ENCODE assay signal across 22 cellular contexts in the genomic region with DNA sequence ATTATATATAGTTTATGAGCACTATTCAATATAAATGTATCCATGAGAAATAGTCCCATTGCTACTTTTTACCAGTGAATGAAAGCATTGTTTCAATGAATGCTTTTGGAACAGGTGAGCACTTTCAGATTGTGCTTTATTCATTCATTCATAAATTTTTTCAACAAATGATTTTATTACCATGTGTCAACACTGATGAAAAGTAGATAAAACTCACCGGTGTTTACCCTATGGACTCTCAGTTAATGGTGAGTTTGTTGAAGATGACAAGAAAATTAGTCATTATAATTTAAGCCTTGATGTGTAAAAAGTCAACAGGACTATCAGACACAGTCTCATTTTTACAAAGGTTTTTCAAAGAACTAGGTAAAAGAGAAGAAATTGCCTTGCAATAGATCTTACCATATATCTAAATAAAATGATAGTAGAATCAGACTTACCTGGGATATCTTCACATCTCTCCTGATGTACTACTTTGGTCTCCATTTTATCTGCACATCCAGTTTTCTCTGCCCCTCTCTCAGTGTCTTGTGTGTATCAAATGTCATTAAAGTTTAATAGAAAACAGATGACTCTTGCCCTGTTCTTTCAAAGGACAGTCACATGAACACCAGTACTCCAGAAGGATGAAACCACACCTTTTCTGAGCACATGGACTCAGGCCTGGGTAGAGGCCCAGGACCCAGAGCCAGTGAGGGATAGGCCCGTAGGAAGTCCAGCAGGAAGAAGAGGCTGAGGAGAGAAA.
DNase-seq lines count a peak whose midpoint lies in the region; ATAC-seq, FAIRE-seq and TF ChIP-seq lines count a peak whose summit lies in the region.
"Had no signal": no experiment of that assay in that cellular context is flagged by ENCODE, and none has a peak within 500 bp of the region (broad histone marks: within the 10 kb centered on the region; RNA-seq: fewer than 3 reads in every experiment).

No MANE protein-coding gene starts in this region.

- peak overlapping the region; percentile 6 for H3K27ac Mint-ChIP-seq in nephron progenitor cell
- H3K27ac Mint-ChIP-seq: CD8-positive, alpha-beta memory T cell had no signal

- H3K9ac ChIP-seq in SK-N-SH: no peak overlapping the region

- no peaks in the 10 kb centered on the region for H3K9me2 ChIP-seq in SK-N-SH

- H3K27ac ChIP-seq in C4-2B (peak overlapping the region; percentile 22), SK-N-SH (ENCODE audit: low read depth in 2 of 2, low read length in 1 of 2) (peak overlapping the region in 1 of 2 experiments; percentile 72; a peak in 2 of 4 replicates)

- no peak overlapping the region for H3K4me3 Mint-ChIP-seq in nephron progenitor cell
- H3K4me3 Mint-ChIP-seq: CD8-positive, alpha-beta memory T cell had no signal

- CTCF ChIA-PET in SK-N-SH (lab: Yijun Ruan, JAX): no interaction called here
- CTCF ChIA-PET in HEK293T (lab: Yijun Ruan, JAX): no interaction called here

- no peaks in the 10 kb centered on the region for H3K9me3 Mint-ChIP-seq in nephron progenitor cell
- H3K9me3 Mint-ChIP-seq: CD8-positive, alpha-beta memory T cell had no signal

- H3K4me1 Mint-ChIP-seq in nephron progenitor cell: peaks cover 5% of the 10 kb centered on the region
- H3K4me1 Mint-ChIP-seq: CD8-positive, alpha-beta memory T cell had no signal

- TF ChIP-seq EP300 in SK-N-SH (IDR thresholded peaks at IDR 0.05; ENCODE audit: borderline replicate concordance in 1 of 2, low read depth in 1 of 2, low read length in 1 of 2): peak in 1 of 2 experiments; percentile 72; a peak in 2 of 4 replicates

- H3K4me2 ChIP-seq in SK-N-SH: no peak overlapping the region

- no peaks in the 10 kb centered on the region for H3K27me3 Mint-ChIP-seq in nephron progenitor cell (ENCODE audit: low read depth, poor library complexity)

- ATAC-seq in GM19395 (IDR thresholded peaks at IDR 0.05; ENCODE audit: unreplicated experiment): no peak
- ATAC-seq: GM12878 had no signal

- FAIRE-seq in H54 (lab: Jason Lieb, UNC): no peak
- FAIRE-seq: GM12878 had no signal

- POLR2A ChIA-PET in SK-N-SH (lab: Yijun Ruan, JAX): no interaction called here
- POLR2A ChIA-PET in HEK293T (lab: Yijun Ruan, JAX): no interaction called here

- no peak overlapping the region for H3K4me3 ChIP-seq in SK-N-SH (ENCODE audit: low read depth in 2 of 2, low read length in 1 of 2)
- H3K4me3 ChIP-seq: GM12878 had no signal

- 59% methylated on average over 2 of the region's 2 CpGs for WGBS in SK-N-SH (ENCODE audit: low lambda C conversion rate)

- no peaks in the 10 kb centered on the region for H3K36me3 Mint-ChIP-seq in nephron progenitor cell (ENCODE audit: low read depth)
- H3K36me3 Mint-ChIP-seq: CD8-positive, alpha-beta memory T cell had no signal

- H3F3A ChIP-seq in SK-N-SH (replicated peaks; ENCODE audit: insufficient read depth): no peaks in the 10 kb centered on the region

- peaks cover 0 to 14% of the 10 kb centered on the region in 2 experiments; a peak in 2 of 4 replicates for H3K4me1 ChIP-seq in SK-N-SH (ENCODE audit: control insufficient read depth in 1 of 2, insufficient read depth in 2 of 2, low read depth in 1 of 2, low read length in 1 of 2)

- no peaks in the 10 kb centered on the region for H3K79me2 ChIP-seq in SK-N-SH (ENCODE audit: insufficient read depth)

- peak; percentile 69 to 72 for DNase-seq in NCI-H526 (lab: John Stamatoyannopoulos, UW)
- DNase-seq in SK-N-SH: peak; percentile 17
- no peak for DNase-seq in nephron progenitor cell
- DNase-seq in H54 (ENCODE audit: insufficient read length, low spot score): no peak
- DNase-seq in iPS-NIHi11 (ENCODE audit: low spot score): no peak
- no peak for DNase-seq in HEK293T (ENCODE audit: extremely low spot score)
- DNase-seq: 8988T; C1 segment of cervical spinal cord; CD8-positive, alpha-beta memory T cell; DND-41; GOT3; KG1; NCI-H1092 treated with DMSO at 0.1 percent for 48 hours; NCI-H1436 treated with DMSO at 0.1 percent for 48 hours; NCI-H1930; NCI-H2227 treated with DMSO at 0.1 percent for 48 hours; NCI-H510A; OCI-M1; Right ventricle myocardium superior had no signal

- no peaks in the 10 kb centered on the region for H4K20me1 ChIP-seq in SK-N-SH (ENCODE audit: insufficient read depth)

- TF ChIP-seq CTCF in C4-2B (conservative IDR thresholded peaks at IDR 0.05) (no peak), SK-N-SH (IDR thresholded peaks at IDR 0.05) (no peak), nephron progenitor cell (IDR thresholded peaks at IDR 0.05) (no peak)

- no peak for TF ChIP-seq POLR2A in H54 (IDR thresholded peaks at IDR 0.05; ENCODE audit: low read depth, low read length)

- TF ChIP-seq RAD21 in SK-N-SH (IDR thresholded peaks at IDR 0.05; ENCODE audit: low read length): peak; percentile 21

- H2AFZ ChIP-seq in SK-N-SH (ENCODE audit: low read depth): no peak overlapping the region; the same call in 1 of the 2 replicates

- H3K9me3 ChIP-seq in SK-N-SH: no peaks in the 10 kb centered on the region

- no peaks in the 10 kb centered on the region for H3K27me3 ChIP-seq in SK-N-SH (ENCODE audit: insufficient read depth)

- H3K36me3 ChIP-seq in SK-N-SH (replicated peaks in 1 of 2; ENCODE audit: control insufficient read depth in 1 of 2, insufficient read depth in 2 of 2, low read length in 1 of 2): no peaks in the 10 kb centered on the region

TF ChIP-seq in SK-N-SH, 30 proteins besides CTCF, POLR2A, EP300 and RAD21:
- TF ChIP-seq RXRA (IDR thresholded peaks at IDR 0.05; ENCODE audit: borderline replicate concordance, low read depth) (no peak), GATA2 (CRISPR knock-in tag; IDR thresholded peaks at IDR 0.05) (peak; percentile 68), TCF12 (IDR thresholded peaks at IDR 0.05) (peak; percentile 64), JUND (IDR thresholded peaks at IDR 0.05) (no peak), MXI1 (IDR thresholded peaks at IDR 0.05; ENCODE audit: low read depth, low read length) (peak; percentile 57; the same call in 1 of the 2 replicates), TEAD4 (IDR thresholded peaks at IDR 0.05; ENCODE audit: borderline replicate concordance, insufficient read depth) (no peak), NRF1 (IDR thresholded peaks at IDR 0.05; ENCODE audit: low read depth, low read length) (no peak), TAF1 (IDR thresholded peaks at IDR 0.05; ENCODE audit: borderline replicate concordance, low read depth, low read length) (no peak)
- TF ChIP-seq, protein P1, sequence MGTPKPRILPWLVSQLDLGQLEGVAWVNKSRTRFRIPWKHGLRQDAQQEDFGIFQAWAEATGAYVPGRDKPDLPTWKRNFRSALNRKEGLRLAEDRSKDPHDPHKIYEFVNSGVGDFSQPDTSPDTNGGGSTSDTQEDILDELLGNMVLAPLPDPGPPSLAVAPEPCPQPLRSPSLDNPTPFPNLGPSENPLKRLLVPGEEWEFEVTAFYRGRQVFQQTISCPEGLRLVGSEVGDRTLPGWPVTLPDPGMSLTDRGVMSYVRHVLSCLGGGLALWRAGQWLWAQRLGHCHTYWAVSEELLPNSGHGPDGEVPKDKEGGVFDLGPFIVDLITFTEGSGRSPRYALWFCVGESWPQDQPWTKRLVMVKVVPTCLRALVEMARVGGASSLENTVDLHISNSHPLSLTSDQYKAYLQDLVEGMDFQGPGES (IDR thresholded peaks at IDR 0.05; ENCODE audit: low read depth, low read length): no peak
- TF ChIP-seq, protein P2, sequence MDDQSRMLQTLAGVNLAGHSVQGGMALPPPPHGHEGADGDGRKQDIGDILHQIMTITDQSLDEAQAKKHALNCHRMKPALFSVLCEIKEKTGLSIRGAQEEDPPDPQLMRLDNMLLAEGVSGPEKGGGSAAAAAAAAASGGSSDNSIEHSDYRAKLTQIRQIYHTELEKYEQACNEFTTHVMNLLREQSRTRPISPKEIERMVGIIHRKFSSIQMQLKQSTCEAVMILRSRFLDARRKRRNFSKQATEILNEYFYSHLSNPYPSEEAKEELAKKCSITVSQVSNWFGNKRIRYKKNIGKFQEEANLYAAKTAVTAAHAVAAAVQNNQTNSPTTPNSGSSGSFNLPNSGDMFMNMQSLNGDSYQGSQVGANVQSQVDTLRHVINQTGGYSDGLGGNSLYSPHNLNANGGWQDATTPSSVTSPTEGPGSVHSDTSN (IDR thresholded peaks at IDR 0.05): no peak

TF ChIP-seq in HEK293T, 16 proteins besides CTCF, POLR2A, EP300 and RAD21:
- no peak for TF ChIP-seq FOXM1 (IDR thresholded peaks at IDR 0.05; ENCODE audit: borderline replicate concordance)
- TF ChIP-seq FOXA1 (IDR thresholded peaks at IDR 0.05): no peak
- no peak for TF ChIP-seq SUZ12 (IDR thresholded peaks at IDR 0.05)
- TF ChIP-seq ZNF384 (IDR thresholded peaks at IDR 0.05): no peak
- no peak for TF ChIP-seq FOXK2 (IDR thresholded peaks at IDR 0.05)
- TF ChIP-seq, protein P3, sequence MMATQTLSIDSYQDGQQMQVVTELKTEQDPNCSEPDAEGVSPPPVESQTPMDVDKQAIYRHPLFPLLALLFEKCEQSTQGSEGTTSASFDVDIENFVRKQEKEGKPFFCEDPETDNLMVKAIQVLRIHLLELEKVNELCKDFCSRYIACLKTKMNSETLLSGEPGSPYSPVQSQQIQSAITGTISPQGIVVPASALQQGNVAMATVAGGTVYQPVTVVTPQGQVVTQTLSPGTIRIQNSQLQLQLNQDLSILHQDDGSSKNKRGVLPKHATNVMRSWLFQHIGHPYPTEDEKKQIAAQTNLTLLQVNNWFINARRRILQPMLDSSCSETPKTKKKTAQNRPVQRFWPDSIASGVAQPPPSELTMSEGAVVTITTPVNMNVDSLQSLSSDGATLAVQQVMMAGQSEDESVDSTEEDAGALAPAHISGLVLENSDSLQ (IDR thresholded peaks at IDR 0.05): no peak
- TF ChIP-seq ARNT (IDR thresholded peaks at IDR 0.05): no peak
- no peak for TF ChIP-seq HDGF (IDR thresholded peaks at IDR 0.05; ENCODE audit: borderline replicate concordance)
- no peak for TF ChIP-seq L3MBTL2 (conservative IDR thresholded peaks at IDR 0.05)
- no peak for TF ChIP-seq BHLHE40 (IDR thresholded peaks at IDR 0.05; ENCODE audit: borderline replicate concordance)
- no peak for TF ChIP-seq TARDBP (IDR thresholded peaks at IDR 0.05)
- no peak for TF ChIP-seq SP1 (IDR thresholded peaks at IDR 0.05)
- TF ChIP-seq NFRKB (IDR thresholded peaks at IDR 0.05): no peak
- TF ChIP-seq LEF1 (IDR thresholded peaks at IDR 0.05; ENCODE audit: borderline replicate concordance): no peak
- TF ChIP-seq ELF4 (IDR thresholded peaks at IDR 0.05): no peak

Comparison
In these comparisons a context has a peak if more than half of its experiments do, and no peak if none do; other contexts are left out.
1. DNase-seq: peak in NCI-H526 (2 of 2) and SK-N-SH (single experiment); none in nephron progenitor cell (single experiment), H54 (single experiment), iPS-NIHi11 (single experiment) and HEK293T (single experiment).